In genomic region chr2:101696272-101697123, GRCh38 we compare ENCODE assay signal across 8 cellular contexts. TPM values are rescaled to one million over a fixed set of nuclear protein-coding genes. Genes with fewer than 3 reads are reported as not detected.
DNase-seq lines count a peak whose midpoint lies in the region; ATAC-seq and TF ChIP-seq lines count a peak whose summit lies in the region.

No MANE protein-coding gene starts in this region.

- peaks cover 12% of the 10 kb centered on the region for H3K36me3 Mint-ChIP-seq in endothelial cell (ENCODE audit: low read depth, unreplicated experiment)

- H3K4me1 ChIP-seq in muscle layer of colon (ENCODE audit: insufficient read depth, low read length): peaks cover 25% of the 10 kb centered on the region

- peak overlapping the region; percentile 98 for H3K27ac Mint-ChIP-seq in endothelial cell (ENCODE audit: unreplicated experiment)

- peak overlapping the region; percentile 52 for H3K27ac ChIP-seq in muscle layer of colon (ENCODE audit: low read depth, low read length)

- ATAC-seq in GM19463 (IDR thresholded peaks at IDR 0.05; ENCODE audit: unreplicated experiment): no peak

- H3K27me3 Mint-ChIP-seq in endothelial cell (ENCODE audit: unreplicated experiment): peaks cover 14% of the 10 kb centered on the region

- no peaks in the 10 kb centered on the region for H3K9me3 ChIP-seq in muscle layer of colon (ENCODE audit: low read length)

- peaks cover 29% of the 10 kb centered on the region for H3K4me1 Mint-ChIP-seq in endothelial cell (ENCODE audit: unreplicated experiment)

- H3K36me3 ChIP-seq in muscle layer of colon (ENCODE audit: insufficient read depth, low read length): no peaks in the 10 kb centered on the region

- H3K9me3 Mint-ChIP-seq in endothelial cell (ENCODE audit: unreplicated experiment): no peaks in the 10 kb centered on the region

- peak; percentile 17 for DNase-seq in NCI-H2196 (lab: John Stamatoyannopoulos, UW; ENCODE audit: unreplicated experiment)
- DNase-seq in NCI-H2196 treated with DMSO at 0.1 percent for 48 hours (lab: John Stamatoyannopoulos, UW; ENCODE audit: unreplicated experiment): no peak
- peak; percentile 30 for DNase-seq in RPMI8226
- DNase-seq in endothelial cell (ENCODE audit: low spot score): no peak
- DNase-seq in NOMO-1 treated with DMSO at 0.1 percent for 48 hours (lab: John Stamatoyannopoulos, UW; ENCODE audit: unreplicated experiment): no peak
- no peak for DNase-seq in NCI-H1930 (lab: John Stamatoyannopoulos, UW)

- peak overlapping the region; percentile 10 for H3K9ac ChIP-seq in muscle layer of colon (ENCODE audit: low read length)

- H3K27me3 ChIP-seq in muscle layer of colon (ENCODE audit: control insufficient read depth in 1 of 2, insufficient read depth in 2 of 2, low read length in 2 of 2): no peaks in the 10 kb centered on the region

- TF ChIP-seq CTCF in endothelial cell (IDR thresholded peaks at IDR 0.05; ENCODE audit: unreplicated experiment): no peak

- H3K4me3 ChIP-seq in muscle layer of colon (ENCODE audit: low read depth in 1 of 2, low read length in 2 of 2): peak overlapping the region; percentile 1 to 76

- H3K4me3 Mint-ChIP-seq in endothelial cell (ENCODE audit: unreplicated experiment): peak overlapping the region; percentile 96

RNA-seq across cellular contexts. Expression of gene MAP4K4, which starts 1.0 kb away (rescaled TPM):
- total RNA-seq in endothelial cell (ENCODE audit: unreplicated experiment): 427 TPM

Comparison
In these comparisons a context has a peak if more than half of its experiments do, and no peak if none do; other contexts are left out.
1. DNase-seq: peak in NCI-H2196 (single experiment) and RPMI8226 (single experiment); none in NCI-H2196 treated with DMSO at 0.1 percent for 48 hours (single experiment), endothelial cell (single experiment), NOMO-1 treated with DMSO at 0.1 percent for 48 hours (single experiment) and NCI-H1930 (0 of 2).